8 cellular contexts compared by ENCODE assay signal in genomic region chr18:74963820-74964446, GRCh38.
DNase-seq lines count a peak whose midpoint lies in the region; ATAC-seq and TF ChIP-seq lines count a peak whose summit lies in the region.

No MANE protein-coding gene starts in this region.

- peaks cover 5% of the 10 kb centered on the region for H3K4me1 ChIP-seq in neural progenitor cell
- H3K4me1 ChIP-seq in CD4-positive, alpha-beta memory T cell (ENCODE audit: insufficient read depth, low read length), result no peaks in the 10 kb centered on the region

- H3K27me3 ChIP-seq in neural progenitor cell, result no peaks in the 10 kb centered on the region
- no peaks in the 10 kb centered on the region for H3K27me3 ChIP-seq in CD4-positive, alpha-beta memory T cell (ENCODE audit: insufficient read depth, low read length)

- H3K9me3 ChIP-seq in neural progenitor cell (ENCODE audit: low read depth), result no peaks in the 10 kb centered on the region
- H3K9me3 ChIP-seq in CD4-positive, alpha-beta memory T cell (ENCODE audit: control insufficient read depth in 1 of 2, low read length in 2 of 2), result no peaks in the 10 kb centered on the region

- no peaks in the 10 kb centered on the region for H3F3A ChIP-seq in neural progenitor cell (ENCODE audit: low read depth)

- no peaks in the 10 kb centered on the region for H4K20me1 ChIP-seq in neural progenitor cell (ENCODE audit: low read depth)

- no peak overlapping the region for H3K9ac ChIP-seq in neural progenitor cell

- POLR2A ChIA-PET in CD4-positive, alpha-beta memory T cell (lab: Charles Lee; ENCODE audit: partially characterized antibody), result interaction anchor here (1.0 kb wide), 1 partner anchor 14 kb away, joined by 3 read pairs; no protein-coding TSS in a partner anchor

- peak; percentile 90 for ATAC-seq in GM19351 (IDR thresholded peaks at IDR 0.05; ENCODE audit: unreplicated experiment)
- ATAC-seq in HG03432 (IDR thresholded peaks at IDR 0.05; ENCODE audit: unreplicated experiment), result peak; percentile 82
- ATAC-seq in omental fat pad (ENCODE audit: low FRiP score), result no peak

- peaks cover 5% of the 10 kb centered on the region for H3K9me3 Mint-ChIP-seq in neural progenitor cell
- H3K9me3 Mint-ChIP-seq in CD4-positive, alpha-beta memory T cell, result peaks cover 0 to 3% (median 0%) of the 10 kb centered on the region in 8 donors

- peaks cover 3% of the 10 kb centered on the region for H3K4me1 Mint-ChIP-seq in neural progenitor cell
- peaks cover 0 to 13% (median 4%) of the 10 kb centered on the region in 4 donors for H3K4me1 Mint-ChIP-seq in CD4-positive, alpha-beta memory T cell

- DNase-seq in D341Med (ENCODE audit: low spot score), result peak; percentile 56
- peak; percentile 72 for DNase-seq in NCI-H82 (lab: John Stamatoyannopoulos, UW)
- peak; percentile 68 for DNase-seq in epithelial cell of esophagus (ENCODE audit: low read depth)
- DNase-seq in neural progenitor cell (ENCODE audit: low spot score), result peak; percentile 13
- no peak for DNase-seq in CD4-positive, alpha-beta memory T cell
- no peak for DNase-seq in omental fat pad (ENCODE audit: low spot score)

- H3K36me3 ChIP-seq in neural progenitor cell, result no peaks in the 10 kb centered on the region
- H3K36me3 ChIP-seq in CD4-positive, alpha-beta memory T cell (ENCODE audit: insufficient read depth, low read length), result no peaks in the 10 kb centered on the region

- no peaks in the 10 kb centered on the region for H3K27me3 Mint-ChIP-seq in neural progenitor cell (ENCODE audit: insufficient read depth, low read depth)
- H3K27me3 Mint-ChIP-seq in CD4-positive, alpha-beta memory T cell, result no peaks in the 10 kb centered on the region

- no peak overlapping the region for H2AFZ ChIP-seq in neural progenitor cell (replicated peaks)

- H3K4me2 ChIP-seq in neural progenitor cell, result no peak overlapping the region

- H3K4me3 Mint-ChIP-seq in neural progenitor cell, result no peak overlapping the region
- no peak overlapping the region for H3K4me3 Mint-ChIP-seq in CD4-positive, alpha-beta memory T cell

- no peak overlapping the region for H3K27ac ChIP-seq in neural progenitor cell
- no peak overlapping the region for H3K27ac ChIP-seq in CD4-positive, alpha-beta memory T cell (ENCODE audit: low read depth, low read length)

- CTCF ChIA-PET in CD4-positive, alpha-beta memory T cell (lab: Charles Lee; ENCODE audit: partially characterized antibody), result interaction anchor here (0.9 to 1.9 kb wide), 6 partner anchors 10 to 67 kb away, joined by 3 to 7 read pairs (median 4); no protein-coding TSS in a partner anchor

- H3K4me3 ChIP-seq in epithelial cell of esophagus (ENCODE audit: low read length) (no peak overlapping the region), neural progenitor cell (no peak overlapping the region)
- H3K4me3 ChIP-seq in CD4-positive, alpha-beta memory T cell (ENCODE audit: low read length in 2 of 2), result no peak overlapping the region

- H3K27ac Mint-ChIP-seq in neural progenitor cell, result no peak overlapping the region
- peak overlapping the region in 1 of 7 donors; percentile 27 for H3K27ac Mint-ChIP-seq in CD4-positive, alpha-beta memory T cell

- intact Hi-C loops in CD4-positive, alpha-beta memory T cell (cut with micrococcal nuclease), result loop anchor here (1.0 to 10.0 kb wide), 3 partner anchors 68 to 339 kb away; no protein-coding TSS in a partner anchor

- no peaks in the 10 kb centered on the region for H3K79me2 ChIP-seq in neural progenitor cell (ENCODE audit: low read depth)

- no peaks in the 10 kb centered on the region for H3K36me3 Mint-ChIP-seq in neural progenitor cell
- peaks cover 3 to 33% of the 10 kb centered on the region in 2 donors for H3K36me3 Mint-ChIP-seq in CD4-positive, alpha-beta memory T cell

- peak; percentile 50 for TF ChIP-seq CTCF in epithelial cell of esophagus (IDR thresholded peaks at IDR 0.05; ENCODE audit: insufficient read depth, low read depth, low read length, missing control alignments)
- TF ChIP-seq CTCF in neural progenitor cell (IDR thresholded peaks at IDR 0.05), result peak; percentile 31
- TF ChIP-seq CTCF in omental fat pad (IDR thresholded peaks at IDR 0.05), result no peak

Comparison
In these comparisons a context has a peak if more than half of its experiments do, and no peak if none do; other contexts are left out.
1. DNase-seq: peak in D341Med (single experiment), NCI-H82 (single experiment), epithelial cell of esophagus (single experiment) and neural progenitor cell (single experiment); none in CD4-positive, alpha-beta memory T cell (0 of 5) and omental fat pad (single experiment).
2. CTCF ChIP-seq: peak in epithelial cell of esophagus (single experiment) and neural progenitor cell (single experiment); none in omental fat pad (0 of 3).